In genomic region chrX:57647020-57647419, GRCh38 we compare ENCODE assay signal across 28 cellular contexts. TPM values are rescaled to one million over a fixed set of nuclear protein-coding genes. Genes with fewer than 3 reads are reported as not detected.
"Had no signal": no experiment of that assay in that cellular context is flagged by ENCODE, and none has a peak within 500 bp of the region (broad histone marks: within the 10 kb centered on the region; RNA-seq: fewer than 3 reads in every experiment).

No MANE protein-coding gene starts in this region.

- H3K9ac ChIP-seq: neural progenitor cell had no signal

- H3K9me3 Mint-ChIP-seq: dendritic cell treated with granulocyte-macrophage colony-stimulating factor and Interleukin-4, amounts not matched to agents 40 ng/mL and 50 ng/mL, for 4 days; effector memory CD8-positive, alpha-beta T cell; natural killer cell treated with Interleukin-12 subunit alpha and Interleukin-12 subunit beta and Interleukin-15 and Interleukin-18, amount 100 ng/mL, for 72 hours; stimulated activated naive B cell treated with anti-CD40 and anti-IgM and Interleukin-4, amounts not matched to agents 10 μg/mL and 1 μg/mL and 100 μg/mL, for 72 hours had no signal

- H3K4me1 Mint-ChIP-seq: memory B cell; neural progenitor cell; stimulated activated naive B cell treated with anti-CD40 and anti-IgM and Interleukin-4, amounts not matched to agents 10 μg/mL and 1 μg/mL and 100 μg/mL, for 72 hours had no signal

- H3K36me3 Mint-ChIP-seq: memory B cell; natural killer cell treated with Interleukin-12 subunit alpha and Interleukin-12 subunit beta and Interleukin-15 and Interleukin-18, amount 100 ng/mL, for 72 hours; neural progenitor cell; stimulated activated naive B cell treated with anti-CD40 and anti-IgM and Interleukin-4, amounts not matched to agents 10 μg/mL and 1 μg/mL and 100 μg/mL, for 72 hours had no signal

- H3K4me1 ChIP-seq: esophagus muscularis mucosa, gastrocnemius medialis, heart right ventricle, left ventricle myocardium inferior, lower lobe of right lung, right atrium auricular region, sigmoid colon, stomach, transverse colon had no signal

- H3K36me3 ChIP-seq: esophagus muscularis mucosa, gastrocnemius medialis, heart right ventricle, left ventricle myocardium inferior, lower lobe of right lung, neural progenitor cell, ovary, right atrium auricular region, sigmoid colon, stomach, thoracic aorta, transverse colon had no signal

- H3K27ac Mint-ChIP-seq: dendritic cell treated with granulocyte-macrophage colony-stimulating factor and Interleukin-4, amounts not matched to agents 40 ng/mL and 50 ng/mL, for 4 days; effector memory CD8-positive, alpha-beta T cell; memory B cell; natural killer cell treated with Interleukin-12 subunit alpha and Interleukin-12 subunit beta and Interleukin-15 and Interleukin-18, amount 100 ng/mL, for 72 hours; neural progenitor cell; stimulated activated naive B cell treated with anti-CD40 and anti-IgM and Interleukin-4, amounts not matched to agents 10 μg/mL and 1 μg/mL and 100 μg/mL, for 72 hours had no signal

- H3K27ac ChIP-seq: epithelial cell of prostate, esophagus muscularis mucosa, gastrocnemius medialis, heart right ventricle, left ventricle myocardium inferior, lower lobe of right lung, neural progenitor cell, ovary, right atrium auricular region, sigmoid colon, skin epidermis, stomach, thoracic aorta, transverse colon had no signal

- H3K27me3 ChIP-seq: esophagus muscularis mucosa, gastrocnemius medialis, heart right ventricle, neural progenitor cell, ovary, right atrium auricular region, sigmoid colon, stomach, transverse colon had no signal

- DNase-seq: effector memory CD8-positive, alpha-beta T cell; gastrocnemius medialis; heart right ventricle; kidney; left cardiac atrium; left ventricle myocardium inferior; lower lobe of right lung; midbrain; nucleus accumbens; ovary; sigmoid colon; stimulated activated CD4-positive, alpha-beta T cell treated with anti-CD3 and anti-CD28 coated beads, Interleukin-2, amount 100 ng/mL, for 24 hours; stimulated activated CD4-positive, alpha-beta T cell treated with anti-CD3 and anti-CD28 coated beads, Interleukin-4, amount 100 ng/mL, for 4 hours; stimulated activated naive B cell treated with anti-CD40 and anti-IgM and Interleukin-4, amounts not matched to agents 10 μg/mL and 1 μg/mL and 100 μg/mL, for 72 hours; stomach; substantia nigra; transverse colon had no signal

- H2AFZ ChIP-seq: neural progenitor cell had no signal

- H3K27me3 Mint-ChIP-seq: dendritic cell treated with granulocyte-macrophage colony-stimulating factor and Interleukin-4, amounts not matched to agents 40 ng/mL and 50 ng/mL, for 4 days; effector memory CD8-positive, alpha-beta T cell; memory B cell; natural killer cell treated with Interleukin-12 subunit alpha and Interleukin-12 subunit beta and Interleukin-15 and Interleukin-18, amount 100 ng/mL, for 72 hours had no signal

- H3K4me2 ChIP-seq: neural progenitor cell had no signal

- H3K4me3 Mint-ChIP-seq: dendritic cell treated with granulocyte-macrophage colony-stimulating factor and Interleukin-4, amounts not matched to agents 40 ng/mL and 50 ng/mL, for 4 days; effector memory CD8-positive, alpha-beta T cell; memory B cell; natural killer cell treated with Interleukin-12 subunit alpha and Interleukin-12 subunit beta and Interleukin-15 and Interleukin-18, amount 100 ng/mL, for 72 hours; neural progenitor cell; stimulated activated naive B cell treated with anti-CD40 and anti-IgM and Interleukin-4, amounts not matched to agents 10 μg/mL and 1 μg/mL and 100 μg/mL, for 72 hours had no signal

- H3K9me3 ChIP-seq: esophagus muscularis mucosa, gastrocnemius medialis, heart right ventricle, left ventricle myocardium inferior, lower lobe of right lung, ovary, right atrium auricular region, sigmoid colon, stomach, thoracic aorta, transverse colon had no signal

- H3K4me3 ChIP-seq: esophagus muscularis mucosa, gastrocnemius medialis, heart right ventricle, left ventricle myocardium inferior, lower lobe of right lung, neural progenitor cell, ovary, right atrium auricular region, sigmoid colon, skin epidermis, stomach, thoracic aorta, transverse colon had no signal

- ATAC-seq: effector memory CD8-positive, alpha-beta T cell; gastrocnemius medialis; heart right ventricle; left cardiac atrium; lower lobe of right lung; natural killer cell treated with Interleukin-12 subunit alpha and Interleukin-12 subunit beta and Interleukin-15 and Interleukin-18, amount 100 ng/mL, for 72 hours; stimulated activated naive B cell treated with anti-CD40 and anti-IgM and Interleukin-4, amounts not matched to agents 10 μg/mL and 1 μg/mL and 100 μg/mL, for 72 hours had no signal

RNA-seq across cellular contexts. Expression of gene NLRP2B, which starts 33.0 kb away (rescaled TPM):
- total RNA-seq: fibroblast of villous mesenchyme; heart right ventricle; kidney; left cardiac atrium; left ventricle myocardium inferior; lower lobe of right lung; natural killer cell treated with Interleukin-12 subunit alpha and Interleukin-12 subunit beta and Interleukin-15 and Interleukin-18, amount 100 ng/mL, for 72 hours; posterior vena cava; right atrium auricular region; stomach had no signal
- polyA plus RNA-seq: heart right ventricle, ovary, sigmoid colon, stomach had no signal
